1 cellular context compared by ENCODE assay signal in genomic region chr6:134016558-134016814, GRCh38.
TF ChIP-seq lines count a peak whose summit lies in the region.

No MANE protein-coding gene starts in this region.

TF ChIP-seq in endothelial cell of umbilical vein, 7 proteins besides CTCF, POLR2A, EP300 and RAD21 (continued from another document):
- TF ChIP-seq POLR2AphosphoS5 (IDR thresholded peaks at IDR 0.05; ENCODE audit: insufficient read depth, low read depth, low read length) (no peak), FOS (IDR thresholded peaks at IDR 0.05; ENCODE audit: borderline replicate concordance, insufficient read depth, low read length) (no peak), JUN (IDR thresholded peaks at IDR 0.05; ENCODE audit: borderline replicate concordance, insufficient read depth, insufficient read length, low read depth) (no peak), GATA2 (IDR thresholded peaks at IDR 0.05; ENCODE audit: insufficient read depth, insufficient read length, low read depth, low read length) (no peak)
- TF ChIP-seq, protein P1, sequence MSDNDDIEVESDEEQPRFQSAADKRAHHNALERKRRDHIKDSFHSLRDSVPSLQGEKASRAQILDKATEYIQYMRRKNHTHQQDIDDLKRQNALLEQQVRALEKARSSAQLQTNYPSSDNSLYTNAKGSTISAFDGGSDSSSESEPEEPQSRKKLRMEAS (IDR thresholded peaks at IDR 0.05; ENCODE audit: insufficient read depth, insufficient read length): no peak
TF ChIP-seq in endothelial cell of umbilical vein: peak in this region for 0.
